In genomic region chr3:151630938-151631417, GRCh38 we compare ENCODE assay signal across 13 cellular contexts.
DNase-seq lines count a peak whose midpoint lies in the region; ATAC-seq and TF ChIP-seq lines count a peak whose summit lies in the region.
"Had no signal": no experiment of that assay in that cellular context is flagged by ENCODE, and none has a peak within 500 bp of the region (broad histone marks: within the 10 kb centered on the region; RNA-seq: fewer than 3 reads in every experiment).

No MANE protein-coding gene starts in this region.

- H3K36me3 ChIP-seq in SJCRH30 (no peaks in the 10 kb centered on the region), psoas muscle (ENCODE audit: insufficient read depth in 1 of 2, low read depth in 1 of 2) (no peaks in the 10 kb centered on the region)
- H3K36me3 ChIP-seq: transverse colon had no signal

- H3K27me3 ChIP-seq in SJCRH30 = no peaks in the 10 kb centered on the region
- H3K27me3 ChIP-seq in foreskin keratinocyte = peaks cover 7% of the 10 kb centered on the region
- H3K27me3 ChIP-seq in psoas muscle (ENCODE audit: insufficient read depth in 3 of 3, low read length in 2 of 3) = peaks cover 0 to 2% (median 0%) of the 10 kb centered on the region in 3 donors
- H3K27me3 ChIP-seq: transverse colon had no signal

- intact Hi-C loops in psoas muscle (cut with DNase I) = no loop called here

- no peaks in the 10 kb centered on the region for H3K36me3 Mint-ChIP-seq in T-cell
- H3K36me3 Mint-ChIP-seq in activated naive CD8-positive, alpha-beta T cell treated with anti-CD3 and anti-CD28 coated beads, Interleukin-2, amount 50 U/mL, for 24 hours (ENCODE audit: low read depth) = no peaks in the 10 kb centered on the region
- H3K36me3 Mint-ChIP-seq: activated naive CD8-positive, alpha-beta T cell had no signal

- H3K4me3 ChIP-seq in SJCRH30 (no peak overlapping the region), psoas muscle (no peak overlapping the region)
- H3K4me3 ChIP-seq: transverse colon had no signal

- POLR2A ChIA-PET in T-cell (lab: Charles Lee) = no interaction called here

- no peak for TF ChIP-seq CTCF in foreskin keratinocyte (conservative IDR thresholded peaks at IDR 0.05)
- no peak for TF ChIP-seq CTCF in psoas muscle (IDR thresholded peaks at IDR 0.05)

- DNase-seq in H4 (ENCODE audit: low spot score) = peak; percentile 51
- peak; percentile 26 to 48 for DNase-seq in SJCRH30
- DNase-seq in foreskin keratinocyte = peak; percentile 1 to 2
- no peak for DNase-seq in psoas muscle
- DNase-seq in T-cell = no peak
- DNase-seq in activated naive CD8-positive, alpha-beta T cell treated with anti-CD3 and anti-CD28 coated beads, Interleukin-2, amount 50 U/mL, for 24 hours = no peak
- no peak for DNase-seq in substantia nigra (lab: John Stamatoyannopoulos, UW)
- DNase-seq: activated CD8-positive, alpha-beta T cell treated with anti-CD3 and anti-CD28 coated beads for 36 hours; posterior cingulate gyrus; transverse colon had no signal

- peaks cover 0 to 4% of the 10 kb centered on the region in 2 donors for H3K27me3 Mint-ChIP-seq in T-cell
- H3K27me3 Mint-ChIP-seq in activated naive CD8-positive, alpha-beta T cell treated with anti-CD3 and anti-CD28 coated beads, Interleukin-2, amount 50 U/mL, for 24 hours = peaks cover 5% of the 10 kb centered on the region
- H3K27me3 Mint-ChIP-seq: activated CD8-positive, alpha-beta T cell treated with anti-CD3 and anti-CD28 coated beads for 36 hours had no signal

- no peaks in the 10 kb centered on the region for H3K4me1 Mint-ChIP-seq in T-cell
- no peaks in the 10 kb centered on the region for H3K4me1 Mint-ChIP-seq in activated naive CD8-positive, alpha-beta T cell treated with anti-CD3 and anti-CD28 coated beads, Interleukin-2, amount 50 U/mL, for 24 hours

- H3K4me3 Mint-ChIP-seq in T-cell = no peak overlapping the region
- no peak overlapping the region for H3K4me3 Mint-ChIP-seq in activated naive CD8-positive, alpha-beta T cell treated with anti-CD3 and anti-CD28 coated beads, Interleukin-2, amount 50 U/mL, for 24 hours
- H3K4me3 Mint-ChIP-seq: activated CD8-positive, alpha-beta T cell treated with anti-CD3 and anti-CD28 coated beads for 36 hours; activated naive CD8-positive, alpha-beta T cell; T-helper 1 cell treated with Interleukin-12 subunit alpha and Interleukin-12 subunit beta and Interleukin-4 antibody, amounts not matched to agents 30 μg/mL and 1 μg/mL, for 36 hours had no signal

- no peak overlapping the region for H3K27ac Mint-ChIP-seq in T-cell
- no peak overlapping the region for H3K27ac Mint-ChIP-seq in activated naive CD8-positive, alpha-beta T cell treated with anti-CD3 and anti-CD28 coated beads, Interleukin-2, amount 50 U/mL, for 24 hours
- H3K27ac Mint-ChIP-seq: activated CD8-positive, alpha-beta T cell treated with anti-CD3 and anti-CD28 coated beads for 36 hours; activated naive CD8-positive, alpha-beta T cell; T-helper 1 cell treated with Interleukin-12 subunit alpha and Interleukin-12 subunit beta and Interleukin-4 antibody, amounts not matched to agents 30 μg/mL and 1 μg/mL, for 36 hours had no signal

- CTCF ChIA-PET in T-cell (lab: Charles Lee) = no interaction called here

- H3K27ac ChIP-seq in SJCRH30 (no peak overlapping the region), foreskin keratinocyte (no peak overlapping the region), psoas muscle (peak overlapping the region; percentile 57), substantia nigra (ENCODE audit: low read depth, low read length, poor library complexity, severe bottlenecking) (no peak overlapping the region)
- H3K27ac ChIP-seq: transverse colon had no signal

- ATAC-seq in foreskin keratinocyte (no peak), psoas muscle (peak; percentile 90 to 93 (median 90)), T-cell (replicated peaks in 1 of 4) (no peak), GM21529 (IDR thresholded peaks at IDR 0.05; ENCODE audit: unreplicated experiment) (no peak)
- ATAC-seq in activated naive CD8-positive, alpha-beta T cell treated with anti-CD3 and anti-CD28 coated beads, Interleukin-2, amount 50 U/mL, for 24 hours = no peak
- ATAC-seq: activated CD8-positive, alpha-beta T cell treated with anti-CD3 and anti-CD28 coated beads for 36 hours had no signal

- H3K4me1 ChIP-seq in SJCRH30 (no peaks in the 10 kb centered on the region), foreskin keratinocyte (no peaks in the 10 kb centered on the region), psoas muscle (peaks cover 16% of the 10 kb centered on the region)
- H3K4me1 ChIP-seq: transverse colon had no signal

- 5 to 22% (median 14%) methylated on average over 1 of the region's 1 CpG for whole genome bisulfite sequencing in psoas muscle, 3 donors

- H3K9me3 Mint-ChIP-seq in T-cell = no peaks in the 10 kb centered on the region
- H3K9me3 Mint-ChIP-seq in activated naive CD8-positive, alpha-beta T cell treated with anti-CD3 and anti-CD28 coated beads, Interleukin-2, amount 50 U/mL, for 24 hours = no peaks in the 10 kb centered on the region
- H3K9me3 Mint-ChIP-seq: activated CD8-positive, alpha-beta T cell treated with anti-CD3 and anti-CD28 coated beads for 36 hours; T-helper 1 cell treated with Interleukin-12 subunit alpha and Interleukin-12 subunit beta and Interleukin-4 antibody, amounts not matched to agents 30 μg/mL and 1 μg/mL, for 36 hours had no signal

- H3K9me3 ChIP-seq in SJCRH30 (replicated peaks) (no peaks in the 10 kb centered on the region), psoas muscle (no peaks in the 10 kb centered on the region)
- H3K9me3 ChIP-seq: transverse colon had no signal

Comparison
In these comparisons a context has a peak if more than half of its experiments do, and no peak if none do; other contexts are left out.
1. DNase-seq: peak in H4 (single experiment), SJCRH30 (2 of 2) and foreskin keratinocyte (2 of 2); none in psoas muscle (0 of 2), T-cell (0 of 34), activated naive CD8-positive, alpha-beta T cell treated with anti-CD3 and anti-CD28 coated beads, Interleukin-2, amount 50 U/mL, for 24 hours (single experiment) and substantia nigra (0 of 49).
2. ATAC-seq: peak in psoas muscle (4 of 4); none in foreskin keratinocyte (single experiment), T-cell (0 of 4), GM21529 (single experiment) and activated naive CD8-positive, alpha-beta T cell treated with anti-CD3 and anti-CD28 coated beads, Interleukin-2, amount 50 U/mL, for 24 hours (single experiment).